1 cellular context compared by ENCODE assay signal in genomic region chr9:94586814-94587213, GRCh38.
TF ChIP-seq lines count a peak whose summit lies in the region.

No MANE protein-coding gene starts in this region.

TF ChIP-seq in GM12878, 131 proteins besides CTCF, POLR2A, EP300 and RAD21:
- TF ChIP-seq TCF3 (IDR thresholded peaks at IDR 0.05; ENCODE audit: borderline replicate concordance, insufficient read depth, low read depth, low read length) (no peak), TAF1 (IDR thresholded peaks at IDR 0.05; ENCODE audit: borderline replicate concordance, low read depth, low read length) (no peak), CEBPZ (IDR thresholded peaks at IDR 0.05; ENCODE audit: low read depth, low read length) (no peak), HCFC1 (IDR thresholded peaks at IDR 0.05; ENCODE audit: low read length) (no peak), GATAD2B (conservative IDR thresholded peaks at IDR 0.05; ENCODE audit: low read depth) (no peak), PAX8 (IDR thresholded peaks at IDR 0.05) (no peak), RCOR1 (conservative IDR thresholded peaks at IDR 0.05; ENCODE audit: low read depth, low read length) (no peak), FOS (IDR thresholded peaks at IDR 0.05; ENCODE audit: borderline replicate concordance, extremely low read depth, insufficient read length) (no peak), CREM (IDR thresholded peaks at IDR 0.05; ENCODE audit: low read depth) (no peak), KAT2A (conservative IDR thresholded peaks at IDR 0.05; ENCODE audit: control insufficient read depth, low read depth, low read length) (no peak), E4F1 (IDR thresholded peaks at IDR 0.05; ENCODE audit: borderline replicate concordance, partially characterized antibody) (no peak), NFYA (IDR thresholded peaks at IDR 0.05; ENCODE audit: borderline replicate concordance, low read depth, low read length) (no peak), ESRRA (IDR thresholded peaks at IDR 0.05; ENCODE audit: low read length) (no peak), PBX3 (IDR thresholded peaks at IDR 0.05; ENCODE audit: insufficient replicate concordance, low read depth, low read length) (no peak), SREBF2 (IDR thresholded peaks at IDR 0.05; ENCODE audit: low read length) (no peak), JUNB (IDR thresholded peaks at IDR 0.05) (no peak), ZBTB33 (IDR thresholded peaks at IDR 0.05) (no peak), MEF2B (IDR thresholded peaks at IDR 0.05; ENCODE audit: partially characterized antibody, poor library complexity, severe bottlenecking) (no peak), SMAD1 (IDR thresholded peaks at IDR 0.05; ENCODE audit: low read depth, partially characterized antibody) (no peak)
